Comparison of ENCODE assay signal across 8 cellular contexts in the genomic region with DNA sequence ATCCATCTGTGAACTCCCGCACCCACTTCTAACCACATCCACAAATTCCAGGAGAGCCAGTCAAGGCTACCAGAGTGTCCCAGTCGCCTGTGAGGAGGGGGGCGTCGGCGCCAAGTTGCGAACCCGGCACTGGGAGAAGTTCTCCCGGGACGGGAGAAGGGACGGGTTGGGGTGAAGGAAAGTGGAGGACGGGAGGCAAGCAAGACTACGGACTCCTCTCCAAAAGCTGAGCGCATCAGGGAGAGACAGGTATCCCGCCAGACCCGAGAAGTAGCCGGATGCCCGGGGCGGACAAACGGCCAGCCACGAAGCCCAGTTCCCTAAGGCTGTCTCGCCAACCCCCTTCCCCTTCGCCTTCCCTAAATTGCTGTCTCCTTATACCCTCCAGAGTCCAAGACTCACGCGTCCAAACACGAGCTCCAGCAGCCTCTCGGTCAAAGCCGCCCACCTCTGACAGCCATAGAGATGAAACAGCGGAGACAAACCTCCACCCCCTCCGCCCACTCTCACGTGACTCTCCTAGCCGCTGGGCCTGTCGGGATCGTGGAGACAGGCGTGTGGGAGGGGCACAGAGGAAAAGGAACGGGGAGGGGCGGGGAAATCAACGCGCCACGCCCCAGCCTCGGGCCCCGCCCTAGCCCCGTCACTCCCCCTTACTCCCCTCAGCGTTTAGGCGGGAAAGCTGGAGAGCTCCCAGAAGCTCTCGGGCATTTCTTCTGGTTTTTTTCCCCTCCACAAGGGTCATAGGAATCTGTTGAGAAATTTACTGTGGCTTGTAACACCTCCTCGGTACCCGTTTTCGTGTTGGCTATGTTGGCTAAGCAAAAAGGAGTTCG. TPM values are rescaled to one million over a fixed set of nuclear protein-coding genes. Genes with fewer than 3 reads are reported as not detected.
DNase-seq lines count a peak whose midpoint lies in the region; ATAC-seq and TF ChIP-seq lines count a peak whose summit lies in the region.

A gene with protein sequence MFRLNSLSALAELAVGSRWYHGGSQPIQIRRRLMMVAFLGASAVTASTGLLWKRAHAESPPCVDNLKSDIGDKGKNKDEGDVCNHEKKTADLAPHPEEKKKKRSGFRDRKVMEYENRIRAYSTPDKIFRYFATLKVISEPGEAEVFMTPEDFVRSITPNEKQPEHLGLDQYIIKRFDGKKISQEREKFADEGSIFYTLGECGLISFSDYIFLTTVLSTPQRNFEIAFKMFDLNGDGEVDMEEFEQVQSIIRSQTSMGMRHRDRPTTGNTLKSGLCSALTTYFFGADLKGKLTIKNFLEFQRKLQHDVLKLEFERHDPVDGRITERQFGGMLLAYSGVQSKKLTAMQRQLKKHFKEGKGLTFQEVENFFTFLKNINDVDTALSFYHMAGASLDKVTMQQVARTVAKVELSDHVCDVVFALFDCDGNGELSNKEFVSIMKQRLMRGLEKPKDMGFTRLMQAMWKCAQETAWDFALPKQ (minus strand): TSS at position 472 of the 836 bp plus-strand sequence. CDS start 59,286 bp downstream, outside the sequence.

- peak; percentile 98 for DNase-seq in DMS53 (lab: John Stamatoyannopoulos, UW)
- peak; percentile 96 to 98 (median 97) for DNase-seq in Peyer's patch
- DNase-seq in activated T-cell treated with anti-CD3 and anti-CD28 coated beads, Interleukin-2, amount 50 U/mL, for 48 hours, result peak; percentile 95 to 96
- DNase-seq in stimulated activated CD8-positive, alpha-beta memory T cell treated with anti-CD3 and anti-CD28 coated beads, Interleukin-7, amount 100 ng/mL, for 4 hours (ENCODE audit: low read depth in 2 of 2), result peak; percentile 92 to 95

- no peaks in the 10 kb centered on the region; the same call in 1 of the 2 replicates for H3K79me2 ChIP-seq in KMS-11 (ENCODE audit: insufficient read depth, low read depth)

- H3K9me3 ChIP-seq in Peyer's patch, result no peaks in the 10 kb centered on the region
- H3K9me3 ChIP-seq in muscle layer of duodenum (ENCODE audit: control insufficient read depth in 1 of 2, low read length in 2 of 2), result no peaks in the 10 kb centered on the region

- H3K36me3 ChIP-seq in KMS-11 (ENCODE audit: insufficient read depth) (no peaks in the 10 kb centered on the region), Peyer's patch (no peaks in the 10 kb centered on the region), muscle layer of duodenum (ENCODE audit: control insufficient read depth in 1 of 2, insufficient read depth in 2 of 2, low read length in 2 of 2) (no peaks in the 10 kb centered on the region)

- TF ChIP-seq POLR2A in Peyer's patch (IDR thresholded peaks at IDR 0.05), result peak; percentile 63 to 88

- H4K20me1 ChIP-seq in KMS-11 (ENCODE audit: insufficient read depth), result no peaks in the 10 kb centered on the region

- H3K4me1 ChIP-seq in KMS-11 (ENCODE audit: low read depth, poor library complexity, severe bottlenecking) (peaks cover 19% of the 10 kb centered on the region), Peyer's patch (peaks cover 0 to 10% (median 0%) of the 10 kb centered on the region in 4 donors), muscle layer of duodenum (ENCODE audit: control insufficient read depth in 1 of 2, insufficient read depth in 2 of 2, low read length in 2 of 2) (peaks cover 7 to 8% of the 10 kb centered on the region in 2 donors)

- H3K27ac ChIP-seq in KMS-11 (peak within 1 kb of the TSS; percentile 48), Peyer's patch (peak within 1 kb of the TSS; percentile 72 to 87 (median 78)), muscle layer of duodenum (ENCODE audit: low read length) (peak within 1 kb of the TSS; percentile 95)

- H3K9ac ChIP-seq in KMS-11, result peak within 1 kb of the TSS; percentile 73

- no peak within 1 kb of the TSS for H3K4me3 ChIP-seq in KMS-11 (IDR thresholded peaks at IDR 0.05; ENCODE audit: insufficient read depth, low read depth, low read length)
- peak within 1 kb of the TSS; percentile 63 to 87 (median 74) for H3K4me3 ChIP-seq in Peyer's patch
- H3K4me3 ChIP-seq in muscle layer of duodenum (ENCODE audit: low read depth in 1 of 2, low read length in 2 of 2), result peak within 1 kb of the TSS; percentile 81 to 97

- peak within 1 kb of the TSS; percentile 81 for H3K4me2 ChIP-seq in KMS-11

- H2AFZ ChIP-seq in KMS-11 (ENCODE audit: low read depth), result peak within 1 kb of the TSS; percentile 76

- H3K27me3 ChIP-seq in KMS-11 (ENCODE audit: insufficient read depth, low read depth), result no peaks in the 10 kb centered on the region
- H3K27me3 ChIP-seq in Peyer's patch, result no peaks in the 10 kb centered on the region
- no peaks in the 10 kb centered on the region for H3K27me3 ChIP-seq in muscle layer of duodenum (ENCODE audit: low read depth, low read length)

- TF ChIP-seq CTCF in KMS-11 (conservative IDR thresholded peaks at IDR 0.05; ENCODE audit: low read depth, low read length) (no peak), Peyer's patch (IDR thresholded peaks at IDR 0.05) (no peak)

- peak; percentile 95 for ATAC-seq in GM21723 (IDR thresholded peaks at IDR 0.05; ENCODE audit: unreplicated experiment)
- peak; percentile 100 for ATAC-seq in esophagus mucosa

RNA-seq across cellular contexts. Expression of the gene that starts here (rescaled TPM):
- 10 to 100 TPM; 31.7 to 82.5 (median 37.1) TPM for total RNA-seq in Peyer's patch
- 22.8 TPM for total RNA-seq in esophagus mucosa
